Comparison of ENCODE assay signal across 8 cellular contexts in genomic region chr5:10563132-10563939, GRCh38. TPM values are rescaled to one million over a fixed set of nuclear protein-coding genes. Genes with fewer than 3 reads are reported as not detected.
A peak's percentile ranks its signal among the peaks of the same experiment; 100 is the strongest.
DNase-seq lines count a peak whose midpoint lies in the region; ATAC-seq and TF ChIP-seq lines count a peak whose summit lies in the region.

No MANE protein-coding gene starts in this region.

- H3K9me3 Mint-ChIP-seq in WTC11, result no peaks in the 10 kb centered on the region
- H3K9me3 Mint-ChIP-seq in effector memory CD8-positive, alpha-beta T cell, result no peaks in the 10 kb centered on the region
- no peaks in the 10 kb centered on the region for H3K9me3 Mint-ChIP-seq in naive B cell

- no peak overlapping the region for H3K27ac Mint-ChIP-seq in WTC11
- H3K27ac Mint-ChIP-seq in effector memory CD8-positive, alpha-beta T cell, result peak overlapping the region; percentile 33 to 54
- H3K27ac Mint-ChIP-seq in naive B cell, result peak overlapping the region in 5 of 6 donors; percentile 34 to 92 (median 89)

- CTCF ChIA-PET in AG04450 (lab: Charles Lee) (no interaction called here), WTC11 (lab: Charles Lee) (interaction anchor here (0.7 to 1.4 kb wide), 2 partner anchors 44 to 64 kb away, joined by 3 to 6 read pairs; no protein-coding TSS in a partner anchor)

- H3K27ac ChIP-seq in AG04450 (ENCODE audit: low read depth, low read length) (peak overlapping the region; percentile 65), stomach smooth muscle (ENCODE audit: low read length) (no peak overlapping the region)

- DNase-seq in AG04450 (ENCODE audit: low read depth, low spot score), result no peak
- peak; percentile 65 for DNase-seq in WTC11 (ENCODE audit: low spot score)
- DNase-seq in effector memory CD8-positive, alpha-beta T cell, result peak; percentile 29 to 47 (median 45)
- DNase-seq in naive B cell, result no peak
- no peak for DNase-seq in GM03348 (ENCODE audit: low spot score)

- H3K9me3 ChIP-seq in AG04450 (ENCODE audit: control insufficient read depth, insufficient read depth, low read length) (peaks cover 12% of the 10 kb centered on the region; the same call in 1 of the 2 replicates), stomach smooth muscle (ENCODE audit: control insufficient read depth in 2 of 2, low read length in 2 of 2) (no peaks in the 10 kb centered on the region)

- peak overlapping the region in 1 of 2 donors; percentile 28 for H3K9ac ChIP-seq in stomach smooth muscle (ENCODE audit: low read length in 2 of 2)

- H3K36me3 ChIP-seq in stomach smooth muscle (ENCODE audit: control insufficient read depth in 2 of 2, insufficient read depth in 2 of 2, low read length in 2 of 2), result no peaks in the 10 kb centered on the region

- POLR2A ChIA-PET in AG04450 (lab: Yijun Ruan, JAX) (interaction anchor here (1.3 to 1.4 kb wide), 2 partner anchors 12 to 50 kb away, joined by 3 to 8 read pairs; no protein-coding TSS in a partner anchor), WTC11 (lab: Charles Lee) (interaction anchor here (0.8 to 1.4 kb wide), 3 partner anchors 10 to 64 kb away, joined by 3 to 5 read pairs (median 5); no protein-coding TSS in a partner anchor)

- peak; percentile 29 for ATAC-seq in GM19324 (IDR thresholded peaks at IDR 0.05; ENCODE audit: low FRiP score, unreplicated experiment)
- ATAC-seq in HG03354 (IDR thresholded peaks at IDR 0.05; ENCODE audit: poor library complexity, severe bottlenecking, unreplicated experiment), result peak; percentile 40
- peak; percentile 50 for ATAC-seq in WTC11
- peak; percentile 64 for ATAC-seq in effector memory CD8-positive, alpha-beta T cell (replicated peaks)
- ATAC-seq in naive B cell (ENCODE audit: low read depth in 2 of 2), result peak; percentile 50 to 56

- H3K4me1 ChIP-seq in stomach smooth muscle (ENCODE audit: control insufficient read depth, insufficient read depth, low read length), result peaks cover 31% of the 10 kb centered on the region

- peak overlapping the region; percentile 61 for H3K4me3 Mint-ChIP-seq in WTC11
- peak overlapping the region; percentile 86 to 89 for H3K4me3 Mint-ChIP-seq in effector memory CD8-positive, alpha-beta T cell
- peak overlapping the region; percentile 74 to 95 (median 86) for H3K4me3 Mint-ChIP-seq in naive B cell

- no peaks in the 10 kb centered on the region for H3K36me3 Mint-ChIP-seq in WTC11
- no peaks in the 10 kb centered on the region for H3K36me3 Mint-ChIP-seq in effector memory CD8-positive, alpha-beta T cell (ENCODE audit: insufficient read depth)
- no peaks in the 10 kb centered on the region for H3K36me3 Mint-ChIP-seq in naive B cell

- H3K27me3 Mint-ChIP-seq in WTC11 (ENCODE audit: low read depth), result peaks cover 81% of the 10 kb centered on the region
- no peaks in the 10 kb centered on the region for H3K27me3 Mint-ChIP-seq in effector memory CD8-positive, alpha-beta T cell
- no peaks in the 10 kb centered on the region for H3K27me3 Mint-ChIP-seq in naive B cell

- peaks cover 10% of the 10 kb centered on the region for H3K4me1 Mint-ChIP-seq in WTC11
- peaks cover 11 to 21% of the 10 kb centered on the region in 2 donors for H3K4me1 Mint-ChIP-seq in effector memory CD8-positive, alpha-beta T cell (ENCODE audit: low read depth in 2 of 2)
- H3K4me1 Mint-ChIP-seq in naive B cell, result peaks cover 32 to 51% (median 49%) of the 10 kb centered on the region in 3 donors

- TF ChIP-seq CTCF in AG04450 (IDR thresholded peaks at IDR 0.05; ENCODE audit: low read depth, low read length) (no peak), WTC11 (IDR thresholded peaks at IDR 0.05) (no peak)

- peak overlapping the region; percentile 90 for H3K4me3 ChIP-seq in AG04450 (ENCODE audit: low read depth, low read length)
- H3K4me3 ChIP-seq in stomach smooth muscle (ENCODE audit: low read length in 2 of 2), result peak overlapping the region; percentile 60 to 71

- no peaks in the 10 kb centered on the region for H3K27me3 ChIP-seq in AG04450 (ENCODE audit: control insufficient read depth, insufficient read depth, low read length)
- H3K27me3 ChIP-seq in stomach smooth muscle (ENCODE audit: control insufficient read depth in 1 of 2, insufficient read depth in 2 of 2, low read length in 2 of 2), result peaks cover 12 to 26% of the 10 kb centered on the region in 2 donors

TF ChIP-seq in WTC11, 78 proteins besides CTCF, POLR2A, EP300 and RAD21 (continues in another document):
- TF ChIP-seq TCF7 (CRISPR knock-in tag; IDR thresholded peaks at IDR 0.05; ENCODE audit: low read depth) (no peak), ATF2 (CRISPR knock-in tag; IDR thresholded peaks at IDR 0.05; ENCODE audit: borderline replicate concordance, low read depth) (no peak), MXD4 (CRISPR knock-in tag; IDR thresholded peaks at IDR 0.05; ENCODE audit: borderline replicate concordance) (no peak), NR1H2 (CRISPR knock-in tag; IDR thresholded peaks at IDR 0.05) (no peak), USF1 (CRISPR knock-in tag; IDR thresholded peaks at IDR 0.05) (no peak), AFF4 (CRISPR knock-in tag; IDR thresholded peaks at IDR 0.05; ENCODE audit: borderline replicate concordance) (0 out of 2 replicates have a peak, but pooled peaks have one; percentile 48), ZNF138 (CRISPR knock-in tag; conservative IDR thresholded peaks at IDR 0.05) (no peak), TP53 (CRISPR knock-in tag; IDR thresholded peaks at IDR 0.05) (peak; percentile 9; the same call in 1 of the 2 replicates), ETV6 (CRISPR knock-in tag; IDR thresholded peaks at IDR 0.05) (no peak), MAX (CRISPR knock-in tag; IDR thresholded peaks at IDR 0.05) (peak; percentile 73), SP1 (CRISPR knock-in tag; conservative IDR thresholded peaks at IDR 0.05) (0 out of 2 replicates have a peak, but pooled peaks have one; percentile 15), FOXP4 (CRISPR knock-in tag; IDR thresholded peaks at IDR 0.05) (0 out of 2 replicates have a peak, but pooled peaks have one; percentile 77)

RNA-seq across cellular contexts. Expression of gene ANKRD33B, which starts 0.5 kb away (rescaled TPM):
- polyA plus RNA-seq in AG04450 (2011; rRNA removed), result 4.6 and 4.8 TPM in 2 replicates
- polyA minus RNA-seq in AG04450 (2011; rRNA and poly(A)+ RNA removed), result 18.4 and 18.5 TPM in 2 replicates
- total RNA-seq in WTC11 (2021), result 5.4 to 9.2 TPM (median 5.9 TPM) in 3 replicates
- 1 to 10 TPM; 1.3 to 2.7 (median 1.9) TPM for polyA plus RNA-seq in naive B cell (ENCODE audit: low read depth in 6 of 6)

Comparison
In these comparisons a context has a peak if more than half of its experiments do, and no peak if none do; other contexts are left out.
1. DNase-seq: peak in WTC11 (single experiment) and effector memory CD8-positive, alpha-beta T cell (3 of 3); none in AG04450 (single experiment), naive B cell (single experiment) and GM03348 (single experiment).
2. Peak in every context shown above with its lines, with median percentiles within 50 percentile points of each other: ATAC-seq and H3K4me3 Mint-ChIP-seq.